In the genomic region with DNA sequence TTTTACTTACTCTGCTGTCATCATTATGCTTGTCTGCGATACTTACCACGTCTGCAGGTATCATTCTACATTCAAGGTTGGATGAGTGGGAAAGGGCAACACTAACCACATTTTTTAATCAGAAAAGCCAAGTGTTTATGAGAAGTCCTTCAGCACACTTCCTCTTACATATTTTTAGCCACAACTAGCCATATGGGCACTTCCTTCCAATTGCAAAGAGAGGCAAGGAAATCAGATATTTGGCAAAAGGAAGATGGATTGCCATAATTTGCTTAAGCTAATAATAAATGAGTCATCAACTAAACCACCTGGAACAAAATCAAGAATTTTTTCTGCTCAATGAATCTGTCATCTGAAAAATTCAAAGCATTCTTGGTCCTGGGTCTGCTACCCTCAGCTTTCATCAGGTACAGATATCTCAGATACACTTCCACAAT, we compare ENCODE assay signal across 10 cellular contexts. TPM values are rescaled to one million over a fixed set of nuclear protein-coding genes. Genes with fewer than 3 reads are reported as not detected.
DNase-seq lines count a peak whose midpoint lies in the region; ATAC-seq and TF ChIP-seq lines count a peak whose summit lies in the region.
"Had no signal": no experiment of that assay in that cellular context is flagged by ENCODE, and none has a peak within 500 bp of the region (broad histone marks: within the 10 kb centered on the region; RNA-seq: fewer than 3 reads in every experiment).

No MANE protein-coding gene starts in this region.

- no peaks in the 10 kb centered on the region for H3K27me3 Mint-ChIP-seq in stimulated activated naive B cell treated with anti-CD40 and anti-IgM and Interleukin-4, amounts not matched to agents 10 μg/mL and 1 μg/mL and 100 μg/mL, for 72 hours

- peaks cover 16 to 37% of the 10 kb centered on the region in 2 donors for H3K4me1 Mint-ChIP-seq in stimulated activated naive B cell treated with anti-CD40 and anti-IgM and Interleukin-4, amounts not matched to agents 10 μg/mL and 1 μg/mL and 100 μg/mL, for 72 hours
- H3K4me1 Mint-ChIP-seq: nephron had no signal

- H3K27ac Mint-ChIP-seq in stimulated activated naive B cell treated with anti-CD40 and anti-IgM and Interleukin-4, amounts not matched to agents 10 μg/mL and 1 μg/mL and 100 μg/mL, for 72 hours, result peak overlapping the region; percentile 27
- H3K27ac Mint-ChIP-seq: brain, nephron had no signal

- no peak for TF ChIP-seq POLR2A in erythroblast (IDR thresholded peaks at IDR 0.05; ENCODE audit: low read length)

- H3K36me3 Mint-ChIP-seq in stimulated activated naive B cell treated with anti-CD40 and anti-IgM and Interleukin-4, amounts not matched to agents 10 μg/mL and 1 μg/mL and 100 μg/mL, for 72 hours, result no peaks in the 10 kb centered on the region
- H3K36me3 Mint-ChIP-seq: brain had no signal

- DNase-seq in NCI-H187 treated with DMSO at 0.1 percent for 48 hours (lab: John Stamatoyannopoulos, UW), result peak; percentile 9
- DNase-seq in NCI-H187 (lab: John Stamatoyannopoulos, UW), result no peak
- DNase-seq in NCI-H2171 (lab: John Stamatoyannopoulos, UW), result peak; percentile 30
- DNase-seq in dermis blood vessel endothelial cell, result peak; percentile 86
- DNase-seq in stimulated activated naive B cell treated with anti-CD40 and anti-IgM and Interleukin-4, amounts not matched to agents 10 μg/mL and 1 μg/mL and 100 μg/mL, for 72 hours, result peak; percentile 26
- no peak for DNase-seq in stimulated activated CD4-positive, alpha-beta T cell treated with anti-CD3 and anti-CD28 coated beads, Interleukin-2, amount 100 ng/mL, for 48 hours
- no peak for DNase-seq in erythroblast (lab: John Stamatoyannopoulos, UW)

- no peaks in the 10 kb centered on the region for H3K9me3 Mint-ChIP-seq in stimulated activated naive B cell treated with anti-CD40 and anti-IgM and Interleukin-4, amounts not matched to agents 10 μg/mL and 1 μg/mL and 100 μg/mL, for 72 hours
- H3K9me3 Mint-ChIP-seq: brain, nephron had no signal

- peak; percentile 96 for ATAC-seq in stimulated activated naive B cell treated with anti-CD40 and anti-IgM and Interleukin-4, amounts not matched to agents 10 μg/mL and 1 μg/mL and 100 μg/mL, for 72 hours (replicated peaks)
- no peak for ATAC-seq in GM18498 (IDR thresholded peaks at IDR 0.05; ENCODE audit: unreplicated experiment)

- H3K4me3 Mint-ChIP-seq in stimulated activated naive B cell treated with anti-CD40 and anti-IgM and Interleukin-4, amounts not matched to agents 10 μg/mL and 1 μg/mL and 100 μg/mL, for 72 hours, result peak overlapping the region in 1 of 2 donors; percentile 18
- H3K4me3 Mint-ChIP-seq: brain, nephron had no signal

RNA-seq across cellular contexts. Expression of a gene that starts 16.7 kb away (rescaled TPM):
- under 0.01 TPM in 1 of 2 replicates, not detected in the other for total RNA-seq in dermis blood vessel endothelial cell

RNA-seq across cellular contexts. Expression of a gene that starts 42.4 kb away (rescaled TPM):
- 45.3 and 64.8 TPM in 2 replicates for total RNA-seq in dermis blood vessel endothelial cell

Comparison
In these comparisons a context has a peak if more than half of its experiments do, and no peak if none do; other contexts are left out.
1. DNase-seq: peak in NCI-H187 treated with DMSO at 0.1 percent for 48 hours (single experiment), NCI-H2171 (single experiment), dermis blood vessel endothelial cell (single experiment) and stimulated activated naive B cell treated with anti-CD40 and anti-IgM and Interleukin-4, amounts not matched to agents 10 μg/mL and 1 μg/mL and 100 μg/mL, for 72 hours (single experiment); none in NCI-H187 (0 of 2), stimulated activated CD4-positive, alpha-beta T cell treated with anti-CD3 and anti-CD28 coated beads, Interleukin-2, amount 100 ng/mL, for 48 hours (0 of 2) and erythroblast (0 of 2).